ENCODE assay signal across 24 cellular contexts in genomic region chr12:47969845-47970244, GRCh38. TPM values are rescaled to one million over a fixed set of nuclear protein-coding genes. Genes with fewer than 3 reads are reported as not detected.
"Had no signal": no experiment of that assay in that cellular context is flagged by ENCODE, and none has a peak within 500 bp of the region (broad histone marks: within the 10 kb centered on the region; RNA-seq: fewer than 3 reads in every experiment).

No MANE protein-coding gene starts in this region.

- DNase-seq: KBM-7, NCI-H1092, NCI-H1105 treated with DMSO at 0.1 percent for 48 hours, NCI-H1417 treated with DMSO at 0.1 percent for 48 hours, NCI-H146, NCI-H1694 treated with DMSO at 0.1 percent for 48 hours, NCI-H1930, NCI-H2081, NCI-H2107, NCI-H2227 treated with DMSO at 0.1 percent for 48 hours, NCI-H510A, NCI-H524 treated with DMSO at 0.1 percent for 48 hours, NCI-H69, NCI-H774, OCI-M1, PC-9, Peyer's patch, SHP77, SK-N-SH, SW 1271 had no signal

- H3K9me3 ChIP-seq: Peyer's patch, SK-N-SH had no signal

- H3K4me3 ChIP-seq: PC-9, Peyer's patch had no signal

- H3K27me3 ChIP-seq: Peyer's patch had no signal

- H3K27ac ChIP-seq: HL-60, PC-9, Peyer's patch had no signal

RNA-seq across cellular contexts. Expression of gene COL2A1, which starts 34.4 kb away (rescaled TPM):
- total RNA-seq: LHCN-M2, PC-9, RPMI7951 had no signal
- polyA plus RNA-seq: IgD-negative memory B cell had no signal
